8 cellular contexts compared by ENCODE assay signal in the genomic region with DNA sequence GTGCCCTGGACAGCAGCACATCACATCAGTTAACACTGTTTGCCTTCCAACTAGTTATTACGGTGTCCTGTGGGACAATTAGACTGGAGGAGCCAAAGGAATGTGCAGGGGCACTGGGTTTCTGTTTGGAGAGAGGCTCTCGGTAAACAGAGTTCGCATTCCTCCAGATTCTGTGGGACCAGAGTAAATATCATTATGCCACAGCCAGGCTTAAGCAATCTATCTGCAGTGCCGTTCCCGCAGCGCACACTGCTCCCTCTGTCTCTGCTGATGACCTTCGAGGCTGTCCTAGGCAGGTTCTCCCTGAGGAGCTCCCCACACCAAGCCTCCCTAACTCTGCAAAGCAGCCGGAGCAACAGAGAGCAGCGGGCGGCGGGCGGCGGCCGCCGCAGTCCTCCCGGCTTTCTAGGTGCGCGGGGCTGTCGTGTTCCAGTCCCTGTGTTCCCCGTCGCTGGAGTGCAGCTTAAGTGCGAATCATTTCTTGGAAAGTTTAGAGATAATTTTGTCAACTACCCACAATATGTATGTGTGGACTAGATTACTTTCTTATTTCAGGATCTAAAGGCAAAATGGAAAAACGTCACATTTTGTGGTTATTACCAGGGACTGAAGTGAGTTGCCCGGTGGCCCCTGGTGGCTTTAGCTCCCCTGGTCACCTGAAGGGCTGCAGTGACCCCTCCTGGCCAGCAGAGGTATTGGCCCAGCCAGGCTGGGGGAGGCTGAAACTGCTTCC. TPM values are rescaled to one million over a fixed set of nuclear protein-coding genes. Genes with fewer than 3 reads are reported as not detected.
DNase-seq lines count a peak whose midpoint lies in the region; ATAC-seq and TF ChIP-seq lines count a peak whose summit lies in the region.

No MANE protein-coding gene starts in this region.

- peaks cover 8% of the 10 kb centered on the region for H3K27me3 Mint-ChIP-seq in GM23338 (ENCODE audit: insufficient read depth, low read depth, poor library complexity)

- peak overlapping the region; percentile 42 to 51 for H3K18ac ChIP-seq in mesenchymal stem cell (ENCODE audit: low read depth in 1 of 2, low read length in 2 of 2)

- no peak; the same call in none of the 2 replicates for TF ChIP-seq CTCF in AG09319 (IDR thresholded peaks at IDR 0.05; ENCODE audit: low read depth, low read length)
- peak; percentile 98 for TF ChIP-seq CTCF in GM23338 (conservative IDR thresholded peaks at IDR 0.05; ENCODE audit: low read depth in 2 of 2)

- no peak overlapping the region for H3K23ac ChIP-seq in mesenchymal stem cell (ENCODE audit: low read length in 2 of 2)

- H4K20me1 ChIP-seq in GM23338 (replicated peaks; ENCODE audit: insufficient read depth), result peaks cover 16% of the 10 kb centered on the region

- H2AK5ac ChIP-seq in mesenchymal stem cell (ENCODE audit: low read length, severe bottlenecking), result peak overlapping the region; percentile 41

- no peaks in the 10 kb centered on the region for H3K27me3 ChIP-seq in GM23338 (ENCODE audit: insufficient read depth)
- H3K27me3 ChIP-seq in effector memory CD4-positive, alpha-beta T cell (replicated peaks; ENCODE audit: control insufficient read depth, insufficient read depth, low read length, poor library complexity, severe bottlenecking), result no peaks in the 10 kb centered on the region
- no peaks in the 10 kb centered on the region for H3K27me3 ChIP-seq in mesenchymal stem cell (ENCODE audit: control insufficient read depth in 1 of 2, insufficient read depth in 1 of 2, low read length in 2 of 2)

- peak overlapping the region; percentile 89 for H3K27ac Mint-ChIP-seq in GM23338

- H3K79me2 ChIP-seq in GM23338 (replicated peaks; ENCODE audit: insufficient read depth), result peaks cover 21% of the 10 kb centered on the region

- no peaks in the 10 kb centered on the region for H3K9me3 ChIP-seq in effector memory CD4-positive, alpha-beta T cell (ENCODE audit: control insufficient read depth, low read length)
- H3K9me3 ChIP-seq in mesenchymal stem cell (ENCODE audit: control insufficient read depth, low read length), result no peaks in the 10 kb centered on the region

- ATAC-seq in GM23338 (peak; percentile 91), GM21723 (IDR thresholded peaks at IDR 0.05; ENCODE audit: unreplicated experiment) (no peak)

- peaks cover 27% of the 10 kb centered on the region for H3K4me1 Mint-ChIP-seq in GM23338

- H3K4me3 Mint-ChIP-seq in GM23338, result no peak overlapping the region

- H3K4me3 ChIP-seq in GM23338 (no peak overlapping the region), mesenchymal stem cell (ENCODE audit: insufficient read depth in 1 of 2, low read depth in 1 of 2, low read length in 2 of 2) (no peak overlapping the region)
- H3K4me3 ChIP-seq in effector memory CD4-positive, alpha-beta T cell (ENCODE audit: insufficient read depth, low read depth, low read length, poor library complexity, severe bottlenecking), result no peak overlapping the region

- peak overlapping the region in 1 of 2 experiments; percentile 49 for H3K14ac ChIP-seq in mesenchymal stem cell (ENCODE audit: low read length in 2 of 2)

- peaks cover 12% of the 10 kb centered on the region; the same call in 1 of the 2 replicates for H3K4me1 ChIP-seq in GM23338 (ENCODE audit: insufficient read depth)
- no peaks in the 10 kb centered on the region for H3K4me1 ChIP-seq in effector memory CD4-positive, alpha-beta T cell (ENCODE audit: control insufficient read depth, insufficient read depth, low read length, poor library complexity, severe bottlenecking)
- H3K4me1 ChIP-seq in mesenchymal stem cell (ENCODE audit: control insufficient read depth, insufficient read depth, low read depth, low read length), result peaks cover 40% of the 10 kb centered on the region

- H3K27ac ChIP-seq in GM23338 (ENCODE audit: low read depth) (peak overlapping the region; percentile 90), mesenchymal stem cell (ENCODE audit: low read length, poor library complexity, severe bottlenecking) (peak overlapping the region; percentile 21)
- no peak overlapping the region for H3K27ac ChIP-seq in effector memory CD4-positive, alpha-beta T cell (ENCODE audit: insufficient read depth, low read length, poor library complexity, severe bottlenecking)

- H3K9me3 Mint-ChIP-seq in GM23338, result no peaks in the 10 kb centered on the region

- peak overlapping the region; percentile 69 for H2BK120ac ChIP-seq in mesenchymal stem cell (ENCODE audit: low read depth, low read length)

- peak overlapping the region in 1 of 2 experiments; percentile 51 for H2BK12ac ChIP-seq in mesenchymal stem cell (ENCODE audit: low read length in 2 of 2)

- no peak overlapping the region for H2BK5ac ChIP-seq in mesenchymal stem cell (ENCODE audit: low read depth, low read length, poor library complexity, severe bottlenecking)

- peak overlapping the region; percentile 65 for H4K8ac ChIP-seq in mesenchymal stem cell (ENCODE audit: low read length)

- no peak overlapping the region for H2BK15ac ChIP-seq in mesenchymal stem cell (ENCODE audit: low read depth, poor library complexity, severe bottlenecking)

- WGBS in mesenchymal stem cell, result 69% methylated on average over 22 of the region's 24 CpGs

- peaks cover 22% of the 10 kb centered on the region for H3F3A ChIP-seq in GM23338 (replicated peaks; ENCODE audit: low read depth)

- peaks cover 41% of the 10 kb centered on the region for H3K79me1 ChIP-seq in mesenchymal stem cell (replicated peaks; ENCODE audit: low read length, poor library complexity, severe bottlenecking)

- no peak overlapping the region for H3K4me2 ChIP-seq in GM23338
- H3K4me2 ChIP-seq in mesenchymal stem cell (ENCODE audit: low read length, poor library complexity, severe bottlenecking), result no peak overlapping the region

- peaks cover 20% of the 10 kb centered on the region for H3K36me3 ChIP-seq in GM23338 (ENCODE audit: insufficient read depth)
- H3K36me3 ChIP-seq in effector memory CD4-positive, alpha-beta T cell (ENCODE audit: control insufficient read depth, insufficient read depth, low read length), result peaks cover 68% of the 10 kb centered on the region
- H3K36me3 ChIP-seq in mesenchymal stem cell (ENCODE audit: control insufficient read depth in 1 of 2, insufficient read depth in 2 of 2, low read depth in 1 of 2, low read length in 2 of 2), result peaks cover 73 to 92% of the 10 kb centered on the region in 2 experiments

- H4K91ac ChIP-seq in mesenchymal stem cell (ENCODE audit: low read length), result peak overlapping the region; percentile 64

- peak; percentile 32 for DNase-seq in AG09319 (ENCODE audit: extremely low read depth, low read depth)
- DNase-seq in GM23338 (ENCODE audit: low spot score), result peak; percentile 91
- peak; percentile 65 for DNase-seq in NCI-H774 (lab: John Stamatoyannopoulos, UW)
- peak; percentile 89 for DNase-seq in activated CD8-positive, alpha-beta memory T cell treated with anti-CD3 and anti-CD28 coated beads for 24 hours
- DNase-seq in effector memory CD4-positive, alpha-beta T cell, result peak; percentile 49 to 64 (median 57)
- DNase-seq in mesenchymal stem cell, result peak; percentile 82
- peak; percentile 52 to 55 for DNase-seq in stimulated activated CD8-positive, alpha-beta memory T cell treated with anti-CD3 and anti-CD28 coated beads, Interleukin-2, amount 100 ng/mL, for 1 hour (ENCODE audit: low read depth in 2 of 2)

- no peak overlapping the region for H3K4ac ChIP-seq in mesenchymal stem cell (ENCODE audit: low read depth in 1 of 2, low read length in 2 of 2)

- H2AFZ ChIP-seq in GM23338 (no peak overlapping the region), mesenchymal stem cell (ENCODE audit: low read depth, low read length) (no peak overlapping the region)

- peaks cover 69% of the 10 kb centered on the region for H3K36me3 Mint-ChIP-seq in GM23338 (ENCODE audit: low read depth)

- H3K9me2 ChIP-seq in GM23338 (ENCODE audit: insufficient read depth), result no peaks in the 10 kb centered on the region

- no peak overlapping the region for H3K9ac ChIP-seq in mesenchymal stem cell (ENCODE audit: low read length)

TF ChIP-seq in GM23338, 12 proteins besides CTCF, POLR2A, EP300 and RAD21 (continues in another document):
- no peak for TF ChIP-seq EZH2 (IDR thresholded peaks at IDR 0.05; ENCODE audit: low read depth, unreplicated experiment)

RNA-seq across cellular contexts. Expression of gene PGS1, which starts 43.3 kb away (rescaled TPM):
- total RNA-seq in GM23338 (2014; rRNA removed; shearing (Covaris generic)), result 65.8 and 67.1 TPM in 2 replicates
- 42.5 and 43.9 TPM in 2 replicates for polyA plus RNA-seq in GM23338 (2016; fragmentation: Nextera tagmentation; extraction: Ambion mirVana)
- polyA plus RNA-seq in mesenchymal stem cell (2013, experiment 1 of 2), result 21.8 TPM
- 22.1 TPM for polyA plus RNA-seq in mesenchymal stem cell (2013, experiment 2 of 2)

Comparison
In these comparisons a context has a peak if more than half of its experiments do, and no peak if none do; other contexts are left out.
1. DNase-seq: peak in every context shown above with its lines; median percentile 91 in GM23338; 89 in activated CD8-positive, alpha-beta memory T cell treated with anti-CD3 and anti-CD28 coated beads for 24 hours; 82 in mesenchymal stem cell; 65 in NCI-H774; 57 in effector memory CD4-positive, alpha-beta T cell; 54 in stimulated activated CD8-positive, alpha-beta memory T cell treated with anti-CD3 and anti-CD28 coated beads, Interleukin-2, amount 100 ng/mL, for 1 hour; 32 in AG09319.